2 cellular contexts compared by ENCODE assay signal in the genomic region with DNA sequence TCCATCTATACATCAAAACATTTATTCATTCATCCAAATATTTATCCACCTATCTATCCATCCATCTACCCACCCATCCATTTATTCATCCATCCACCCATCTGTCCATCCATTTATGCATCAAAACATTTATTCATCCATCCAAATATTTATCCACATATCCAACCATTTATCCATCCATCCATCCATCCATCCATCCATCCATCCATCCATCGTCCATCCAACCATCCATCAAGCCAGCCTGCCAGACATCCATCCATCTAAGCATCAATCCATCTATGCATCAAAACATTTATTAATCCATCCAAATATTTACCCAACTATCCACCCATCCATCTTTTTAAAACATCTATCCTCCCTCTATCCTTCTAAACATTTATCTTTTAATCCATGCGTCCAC.
TF ChIP-seq lines count a peak whose summit lies in the region.

No MANE protein-coding gene starts in this region.

TF ChIP-seq in HEK293, 187 proteins besides CTCF, POLR2A, EP300 and RAD21:
- TF ChIP-seq ZNF423 (tag by site-specific recombination; IDR thresholded peaks at IDR 0.05) (no peak), ZNF544 (tag by site-specific recombination; IDR thresholded peaks at IDR 0.05) (no peak), ZNF366 (tag by site-specific recombination; conservative IDR thresholded peaks at IDR 0.05) (peak; percentile 90), ZNF518A (tag by site-specific recombination; conservative IDR thresholded peaks at IDR 0.05; ENCODE audit: low read depth) (no peak), ZBTB17 (tag by site-specific recombination; IDR thresholded peaks at IDR 0.05) (peak; percentile 85), ZNF140 (tag by site-specific recombination; IDR thresholded peaks at IDR 0.05) (no peak), ZNF121 (tag by site-specific recombination; IDR thresholded peaks at IDR 0.05) (no peak), ZNF580 (tag by site-specific recombination; IDR thresholded peaks at IDR 0.05) (no peak), MYNN (tag by site-specific recombination; IDR thresholded peaks at IDR 0.05; ENCODE audit: borderline replicate concordance) (no peak), ZBTB48 (tag by site-specific recombination; IDR thresholded peaks at IDR 0.05) (no peak), ZNF747 (tag by site-specific recombination; IDR thresholded peaks at IDR 0.05) (no peak), SP2 (tag by site-specific recombination; IDR thresholded peaks at IDR 0.05) (no peak), ZBTB49 (tag by site-specific recombination; IDR thresholded peaks at IDR 0.05; ENCODE audit: low read depth) (no peak), KLF8 (tag by site-specific recombination; IDR thresholded peaks at IDR 0.05) (no peak)
- TF ChIP-seq, protein P1, sequence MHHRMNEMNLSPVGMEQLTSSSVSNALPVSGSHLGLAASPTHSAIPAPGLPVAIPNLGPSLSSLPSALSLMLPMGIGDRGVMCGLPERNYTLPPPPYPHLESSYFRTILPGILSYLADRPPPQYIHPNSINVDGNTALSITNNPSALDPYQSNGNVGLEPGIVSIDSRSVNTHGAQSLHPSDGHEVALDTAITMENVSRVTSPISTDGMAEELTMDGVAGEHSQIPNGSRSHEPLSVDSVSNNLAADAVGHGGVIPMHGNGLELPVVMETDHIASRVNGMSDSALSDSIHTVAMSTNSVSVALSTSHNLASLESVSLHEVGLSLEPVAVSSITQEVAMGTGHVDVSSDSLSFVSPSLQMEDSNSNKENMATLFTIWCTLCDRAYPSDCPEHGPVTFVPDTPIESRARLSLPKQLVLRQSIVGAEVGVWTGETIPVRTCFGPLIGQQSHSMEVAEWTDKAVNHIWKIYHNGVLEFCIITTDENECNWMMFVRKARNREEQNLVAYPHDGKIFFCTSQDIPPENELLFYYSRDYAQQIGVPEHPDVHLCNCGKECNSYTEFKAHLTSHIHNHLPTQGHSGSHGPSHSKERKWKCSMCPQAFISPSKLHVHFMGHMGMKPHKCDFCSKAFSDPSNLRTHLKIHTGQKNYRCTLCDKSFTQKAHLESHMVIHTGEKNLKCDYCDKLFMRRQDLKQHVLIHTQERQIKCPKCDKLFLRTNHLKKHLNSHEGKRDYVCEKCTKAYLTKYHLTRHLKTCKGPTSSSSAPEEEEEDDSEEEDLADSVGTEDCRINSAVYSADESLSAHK (tag by site-specific recombination; IDR thresholded peaks at IDR 0.05): no peak

TF ChIP-seq in IMR-90, 13 proteins besides CTCF, POLR2A, EP300 and RAD21:
- TF ChIP-seq CHD1 (IDR thresholded peaks at IDR 0.05; ENCODE audit: low read depth, low read length): no peak
- TF ChIP-seq FOS (IDR thresholded peaks at IDR 0.05; ENCODE audit: low read depth, low read length): no peak
- TF ChIP-seq MAFK (IDR thresholded peaks at IDR 0.05; ENCODE audit: low read depth, low read length): no peak
- TF ChIP-seq, protein P2, sequence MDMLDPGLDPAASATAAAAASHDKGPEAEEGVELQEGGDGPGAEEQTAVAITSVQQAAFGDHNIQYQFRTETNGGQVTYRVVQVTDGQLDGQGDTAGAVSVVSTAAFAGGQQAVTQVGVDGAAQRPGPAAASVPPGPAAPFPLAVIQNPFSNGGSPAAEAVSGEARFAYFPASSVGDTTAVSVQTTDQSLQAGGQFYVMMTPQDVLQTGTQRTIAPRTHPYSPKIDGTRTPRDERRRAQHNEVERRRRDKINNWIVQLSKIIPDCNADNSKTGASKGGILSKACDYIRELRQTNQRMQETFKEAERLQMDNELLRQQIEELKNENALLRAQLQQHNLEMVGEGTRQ (IDR thresholded peaks at IDR 0.05; ENCODE audit: low read depth, low read length): no peak
- no peak for TF ChIP-seq BHLHE40 (IDR thresholded peaks at IDR 0.05; ENCODE audit: low read depth, low read length)
TF ChIP-seq in IMR-90: peak in this region for 0.
